ENCODE assay signal across 22 cellular contexts in genomic region chr3:13686332-13686731, GRCh38.
"Had no signal": no experiment of that assay in that cellular context is flagged by ENCODE, and none has a peak within 500 bp of the region (broad histone marks: within the 10 kb centered on the region; RNA-seq: fewer than 3 reads in every experiment).

No MANE protein-coding gene starts in this region.

- H3K27me3 Mint-ChIP-seq: activated CD4-positive, alpha-beta memory T cell treated with anti-CD3 and anti-CD28 coated beads for 36 hours had no signal

- H3K27me3 ChIP-seq: upper lobe of right lung had no signal

- H3K4me2 ChIP-seq: hepatocyte had no signal

- H3K4me3 Mint-ChIP-seq: activated CD4-positive, alpha-beta memory T cell treated with anti-CD3 and anti-CD28 coated beads for 36 hours; activated naive CD8-positive, alpha-beta T cell treated with anti-CD3 and anti-CD28 coated beads for 36 hours; neural crest cell; T-helper 1 cell treated with Interleukin-12 subunit alpha and Interleukin-12 subunit beta and Interleukin-4 antibody, amounts not matched to agents 30 μg/mL and 1 μg/mL, for 36 hours had no signal

- H3K9me3 ChIP-seq: breast epithelium, mucosa of descending colon, prostate gland, upper lobe of right lung had no signal

- H3K27ac Mint-ChIP-seq: activated CD4-positive, alpha-beta memory T cell treated with anti-CD3 and anti-CD28 coated beads for 36 hours; activated naive CD8-positive, alpha-beta T cell treated with anti-CD3 and anti-CD28 coated beads for 36 hours; T-helper 1 cell treated with Interleukin-12 subunit alpha and Interleukin-12 subunit beta and Interleukin-4 antibody, amounts not matched to agents 30 μg/mL and 1 μg/mL, for 36 hours had no signal

- H3K4me1 ChIP-seq: breast epithelium, prostate gland, upper lobe of right lung had no signal

- DNase-seq: activated CD4-positive, alpha-beta memory T cell treated with anti-CD3 and anti-CD28 coated beads for 36 hours; activated CD4-positive, alpha-beta T cell treated with anti-CD3 and anti-CD28 coated beads for 4 hours; activated CD4-positive, CD25-positive, alpha-beta regulatory T cell; activated naive CD4-positive, alpha-beta T cell treated with Interleukin-2 at 50 U/mL for 16 hours; activated naive CD8-positive, alpha-beta T cell treated with anti-CD3 and anti-CD28 coated beads for 36 hours; activated T-cell treated with anti-CD3 and anti-CD28 coated beads, Interleukin-2, amount 50 U/mL, for 48 hours; cerebellar nuclear complex; cortex of kidney; effector CD4-positive, alpha-beta T cell; foreskin melanocyte; glutamatergic neuron; left cardiac atrium; mucosa of descending colon; stimulated activated CD4-positive, alpha-beta T cell treated with anti-CD3 and anti-CD28 coated beads, Interleukin-4, amount 100 ng/mL, for 1 hour; stimulated activated naive CD4-positive, alpha-beta T cell treated with Interleukin-2 at 50 U/mL for 16 hours; T1000; upper lobe of right lung had no signal

- H3K27ac ChIP-seq: breast epithelium, hepatocyte, prostate gland, upper lobe of right lung had no signal

- H3K79me2 ChIP-seq: hepatocyte had no signal

- H3K4me1 Mint-ChIP-seq: activated naive CD8-positive, alpha-beta T cell treated with anti-CD3 and anti-CD28 coated beads for 36 hours had no signal

- H3K9me3 Mint-ChIP-seq: activated CD4-positive, alpha-beta memory T cell treated with anti-CD3 and anti-CD28 coated beads for 36 hours; activated naive CD8-positive, alpha-beta T cell treated with anti-CD3 and anti-CD28 coated beads for 36 hours; neural crest cell; T-helper 1 cell treated with Interleukin-12 subunit alpha and Interleukin-12 subunit beta and Interleukin-4 antibody, amounts not matched to agents 30 μg/mL and 1 μg/mL, for 36 hours had no signal

- H2AFZ ChIP-seq: hepatocyte had no signal

- H3K36me3 Mint-ChIP-seq: activated CD4-positive, alpha-beta memory T cell treated with anti-CD3 and anti-CD28 coated beads for 36 hours; activated naive CD8-positive, alpha-beta T cell treated with anti-CD3 and anti-CD28 coated beads for 36 hours had no signal
